Comparison of ENCODE assay signal across 8 cellular contexts in genomic region chr5:154190652-154191304, GRCh38. TPM values are rescaled to one million over a fixed set of nuclear protein-coding genes. Genes with fewer than 3 reads are reported as not detected.
DNase-seq lines count a peak whose midpoint lies in the region; ATAC-seq and TF ChIP-seq lines count a peak whose summit lies in the region.

A gene with protein sequence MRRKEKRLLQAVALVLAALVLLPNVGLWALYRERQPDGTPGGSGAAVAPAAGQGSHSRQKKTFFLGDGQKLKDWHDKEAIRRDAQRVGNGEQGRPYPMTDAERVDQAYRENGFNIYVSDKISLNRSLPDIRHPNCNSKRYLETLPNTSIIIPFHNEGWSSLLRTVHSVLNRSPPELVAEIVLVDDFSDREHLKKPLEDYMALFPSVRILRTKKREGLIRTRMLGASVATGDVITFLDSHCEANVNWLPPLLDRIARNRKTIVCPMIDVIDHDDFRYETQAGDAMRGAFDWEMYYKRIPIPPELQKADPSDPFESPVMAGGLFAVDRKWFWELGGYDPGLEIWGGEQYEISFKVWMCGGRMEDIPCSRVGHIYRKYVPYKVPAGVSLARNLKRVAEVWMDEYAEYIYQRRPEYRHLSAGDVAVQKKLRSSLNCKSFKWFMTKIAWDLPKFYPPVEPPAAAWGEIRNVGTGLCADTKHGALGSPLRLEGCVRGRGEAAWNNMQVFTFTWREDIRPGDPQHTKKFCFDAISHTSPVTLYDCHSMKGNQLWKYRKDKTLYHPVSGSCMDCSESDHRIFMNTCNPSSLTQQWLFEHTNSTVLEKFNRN (plus strand): TSS chr5:154190733. CDS start chr5:154190867, 134 bp downstream.

- DNase-seq in stimulated activated CD8-positive, alpha-beta memory T cell treated with anti-CD3 and anti-CD28 coated beads, Interleukin-12 subunit alpha, Interleukin-12 subunit beta, amount 100 ng/mL, for 4 hours (ENCODE audit: low read depth) = peak; percentile 59
- DNase-seq in stimulated activated CD8-positive, alpha-beta memory T cell treated with anti-CD3 and anti-CD28 coated beads, Interleukin-4, amount 100 ng/mL, for 48 hours = no peak
- peak; percentile 61 for DNase-seq in H9
- peak; percentile 49 for DNase-seq in LHCN-M2 (ENCODE audit: low read depth)
- DNase-seq in WERI-Rb-1 = peak; percentile 52
- peak in 1 of 3 experiments; percentile 70 for DNase-seq in effector memory CD8-positive, alpha-beta T cell
- peak; percentile 55 for DNase-seq in lung (ENCODE audit: low spot score)
- DNase-seq in stimulated activated CD8-positive, alpha-beta memory T cell treated with anti-CD3 and anti-CD28 coated beads, Interleukin-4, amount 100 ng/mL, for 24 hours (ENCODE audit: low read depth) = peak; percentile 45

- peak within 1 kb of the TSS in 1 of 3 experiments; percentile 79; a peak in 2 of 7 replicates for H3K27ac Mint-ChIP-seq in H9
- peak within 1 kb of the TSS; percentile 67 to 93 for H3K27ac Mint-ChIP-seq in effector memory CD8-positive, alpha-beta T cell

- H3K4me3 ChIP-seq in WERI-Rb-1 (ENCODE audit: low read depth, low read length) = peak within 1 kb of the TSS; percentile 92
- peak within 1 kb of the TSS; percentile 73 for H3K4me3 ChIP-seq in lung

- ATAC-seq in effector memory CD8-positive, alpha-beta T cell (replicated peaks) = peak; percentile 74
- peak; percentile 75 for ATAC-seq in lung (ENCODE audit: insufficient read depth, low FRiP score)

- H3K9me3 ChIP-seq in H9 (ENCODE audit: control insufficient read depth, low read depth, low read length) (no peaks in the 10 kb centered on the region), WERI-Rb-1 (ENCODE audit: severe bottlenecking) (no peaks in the 10 kb centered on the region), lung (ENCODE audit: control insufficient read depth in 2 of 2, insufficient read depth in 1 of 2, low read length in 1 of 2) (no peaks in the 10 kb centered on the region)

- H3K79me2 ChIP-seq in H9 (ENCODE audit: insufficient read depth, low read length) = no peaks in the 10 kb centered on the region

- H3K56ac ChIP-seq in H9 (ENCODE audit: insufficient read length, low read depth, low read length) = no peak within 1 kb of the TSS

- H3K23ac ChIP-seq in H9 (ENCODE audit: insufficient read length, low read depth, low read length) = no peak within 1 kb of the TSS

- peaks cover 0 to 3% (median 0%) of the 10 kb centered on the region in 3 experiments; a peak in 1 of 7 replicates for H3K36me3 Mint-ChIP-seq in H9 (ENCODE audit: insufficient read depth in 1 of 3, low read depth in 3 of 3)
- H3K36me3 Mint-ChIP-seq in effector memory CD8-positive, alpha-beta T cell (ENCODE audit: insufficient read depth) = peaks cover 25% of the 10 kb centered on the region

- H2BK5ac ChIP-seq in H9 (ENCODE audit: insufficient read length, low read length) = no peak within 1 kb of the TSS

- no peak within 1 kb of the TSS for H3K9ac ChIP-seq in H9 (ENCODE audit: extremely low read depth, insufficient read length, low read length)

- H3K27ac ChIP-seq in H9 (ENCODE audit: insufficient read length, low read depth, low read length) (no peak within 1 kb of the TSS), WERI-Rb-1 (peak within 1 kb of the TSS; percentile 27), lung (ENCODE audit: low read depth in 1 of 2, low read length in 1 of 2) (peak within 1 kb of the TSS; percentile 81 to 82)

- peaks cover 0 to 2% of the 10 kb centered on the region in 2 experiments; a peak in 1 of 5 replicates for H3K9me3 Mint-ChIP-seq in H9
- H3K9me3 Mint-ChIP-seq in effector memory CD8-positive, alpha-beta T cell = no peaks in the 10 kb centered on the region

- peak within 1 kb of the TSS; percentile 87 for H3K4me3 Mint-ChIP-seq in H9
- peak within 1 kb of the TSS; percentile 93 to 94 for H3K4me3 Mint-ChIP-seq in effector memory CD8-positive, alpha-beta T cell

- H3K27me3 Mint-ChIP-seq in H9 (ENCODE audit: low read depth) = peaks cover 69% of the 10 kb centered on the region
- no peaks in the 10 kb centered on the region for H3K27me3 Mint-ChIP-seq in effector memory CD8-positive, alpha-beta T cell

- H4K91ac ChIP-seq in H9 (ENCODE audit: insufficient read length, low read depth, low read length) = no peak within 1 kb of the TSS

- no peak within 1 kb of the TSS for H3K4ac ChIP-seq in H9 (ENCODE audit: low read depth, low read length)

- H3K4me2 ChIP-seq in H9 (ENCODE audit: insufficient read depth, insufficient read length, low read length) = peak within 1 kb of the TSS; percentile 92

- H3K27me3 ChIP-seq in H9 (ENCODE audit: insufficient read depth, low read length) = peaks cover 19% of the 10 kb centered on the region; the same call in 1 of the 2 replicates
- H3K27me3 ChIP-seq in WERI-Rb-1 (ENCODE audit: insufficient read depth, low read depth, severe bottlenecking) = peaks cover 3% of the 10 kb centered on the region
- H3K27me3 ChIP-seq in lung (ENCODE audit: control insufficient read depth, insufficient read depth) = no peaks in the 10 kb centered on the region

- H3K79me1 ChIP-seq in H9 (ENCODE audit: insufficient read depth, low read depth, low read length, poor library complexity, severe bottlenecking) = no peaks in the 10 kb centered on the region

- H4K20me1 ChIP-seq in H9 (ENCODE audit: control insufficient read depth, insufficient read depth, insufficient read length) = peaks cover 3% of the 10 kb centered on the region

- H2AK5ac ChIP-seq in H9 (ENCODE audit: insufficient read length, low read length) = no peak within 1 kb of the TSS

- peaks cover 52 to 56% of the 10 kb centered on the region in 2 experiments for H3K4me1 Mint-ChIP-seq in H9
- H3K4me1 Mint-ChIP-seq in effector memory CD8-positive, alpha-beta T cell (ENCODE audit: low read depth in 2 of 2) = peaks cover 34 to 39% of the 10 kb centered on the region in 2 donors

- H3K18ac ChIP-seq in H9 (ENCODE audit: insufficient read length, low read depth, low read length) = no peak within 1 kb of the TSS

- H3T11ph ChIP-seq in H9 (ENCODE audit: low read length) = no peak within 1 kb of the TSS

- no CpG with 5 or more reads among the region's 72 CpGs for WGBS in H9 (ENCODE audit: extremely low coverage, insufficient read length, low lambda C conversion rate)
- WGBS in lung, 2 donors = 1 to 5% methylated on average over 24 to 72 of the region's 72 CpGs

- no peak within 1 kb of the TSS for H2BK12ac ChIP-seq in H9 (ENCODE audit: insufficient read length, low read depth, low read length)

- H4K8ac ChIP-seq in H9 (replicated peaks; ENCODE audit: insufficient read length, low read depth, low read length) = no peak within 1 kb of the TSS

- peaks cover 5% of the 10 kb centered on the region; the same call in 1 of the 2 replicates for H3K4me1 ChIP-seq in H9 (ENCODE audit: insufficient read depth, low read length)
- peaks cover 0 to 10% of the 10 kb centered on the region in 2 donors for H3K4me1 ChIP-seq in lung (ENCODE audit: control insufficient read depth in 2 of 2, insufficient read depth in 2 of 2, low read length in 2 of 2)

- H2BK15ac ChIP-seq in H9 (ENCODE audit: low read depth, low read length) = no peak within 1 kb of the TSS

- H2AFZ ChIP-seq in H9 (ENCODE audit: low read length) = no peak within 1 kb of the TSS

- H2BK20ac ChIP-seq in H9 (ENCODE audit: low read depth, low read length, poor library complexity, severe bottlenecking) = no peak within 1 kb of the TSS

- TF ChIP-seq CTCF in H9 (conservative IDR thresholded peaks at IDR 0.05) = no peak
- TF ChIP-seq CTCF in WERI-Rb-1 (IDR thresholded peaks at IDR 0.05; ENCODE audit: low read depth, low read length) = no peak
- peak; percentile 8 for TF ChIP-seq CTCF in lung (IDR thresholded peaks at IDR 0.05; ENCODE audit: control extremely low read depth, extremely low read depth)

- H3K36me3 ChIP-seq in WERI-Rb-1 = no peaks in the 10 kb centered on the region
- peaks cover 0 to 1% of the 10 kb centered on the region in 2 donors for H3K36me3 ChIP-seq in lung (ENCODE audit: control insufficient read depth in 2 of 2, insufficient read depth in 2 of 2, low read length in 2 of 2)

- H4K5ac ChIP-seq in H9 (ENCODE audit: insufficient read length, low read depth, low read length) = no peak within 1 kb of the TSS

- H3K23me2 ChIP-seq in H9 (ENCODE audit: insufficient read length, low read depth, low read length, poor library complexity, severe bottlenecking) = peaks cover 12% of the 10 kb centered on the region

- H3K14ac ChIP-seq in H9 (ENCODE audit: insufficient read depth, low read length) = no peak within 1 kb of the TSS; the same call in 1 of the 2 replicates

- H2BK120ac ChIP-seq in H9 (ENCODE audit: low read depth, low read length, poor library complexity, severe bottlenecking) = no peak within 1 kb of the TSS

RNA-seq across cellular contexts. Expression of the gene that starts here (rescaled TPM):
- 15.3 and 15.4 TPM in 2 replicates for total RNA-seq in H9 (2021)
- total RNA-seq in LHCN-M2 (2014; rRNA removed) = 30.3 and 31.7 TPM in 2 replicates
- 58.6 TPM for polyA plus RNA-seq in LHCN-M2 (2012)
- total RNA-seq in lung = 10 to 100 TPM in 1 of 2 donors, 1 to 10 TPM in 1; 9.0 to 70.2 TPM
- polyA plus RNA-seq in lung = 10 to 100 TPM; 14.9 to 29.1 TPM
